25 cellular contexts compared by ENCODE assay signal in the genomic region with DNA sequence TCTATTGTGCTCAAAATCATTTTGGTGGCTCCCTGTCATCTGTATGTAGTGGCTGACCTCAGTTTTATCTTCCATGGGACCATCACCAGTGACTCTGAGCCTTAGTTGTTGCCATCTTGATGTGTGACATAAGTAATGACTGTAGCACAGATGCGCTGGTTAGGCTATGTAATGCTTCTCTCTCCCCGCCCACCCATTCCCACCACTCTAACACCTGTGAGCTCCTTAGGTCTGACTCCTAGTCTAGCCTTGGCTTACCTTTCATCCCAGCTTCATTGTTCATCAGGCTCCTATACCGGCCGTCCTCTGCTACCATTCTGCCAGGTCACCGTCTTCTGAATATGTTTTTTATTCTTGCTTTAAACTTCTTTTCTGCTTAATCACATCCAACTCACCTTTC. TPM values are rescaled to one million over a fixed set of nuclear protein-coding genes. Genes with fewer than 3 reads are reported as not detected.
DNase-seq lines count a peak whose midpoint lies in the region; ATAC-seq, FAIRE-seq and TF ChIP-seq lines count a peak whose summit lies in the region.
"Had no signal": no experiment of that assay in that cellular context is flagged by ENCODE, and none has a peak within 500 bp of the region (broad histone marks: within the 10 kb centered on the region; RNA-seq: fewer than 3 reads in every experiment).

No MANE protein-coding gene starts in this region.

- POLR2A ChIA-PET in MCF 10A (lab: Yijun Ruan, JAX), result interaction anchor here (0.5 to 2.0 kb wide), 3 partner anchors 11 to 120 kb away, joined by 3 to 8 read pairs (median 5); no protein-coding TSS in a partner anchor

- TF ChIP-seq CTCF in MCF 10A (IDR thresholded peaks at IDR 0.05; ENCODE audit: unreplicated experiment), result no peak
- no peak for TF ChIP-seq CTCF in breast epithelium (IDR thresholded peaks at IDR 0.05)
- no peak for TF ChIP-seq CTCF in keratinocyte (optimal IDR thresholded peaks at IDR 0.05 in 1 of 3, IDR thresholded peaks at IDR 0.05 in 1 of 3, conservative IDR thresholded peaks at IDR 0.05 in 1 of 3; ENCODE audit: extremely low read depth in 1 of 3, insufficient read depth in 2 of 3, low read length in 3 of 3)
- TF ChIP-seq CTCF in smooth muscle cell (IDR thresholded peaks at IDR 0.05; ENCODE audit: borderline replicate concordance, insufficient read depth, poor library complexity, severe bottlenecking), result no peak
- TF ChIP-seq CTCF in nephron progenitor cell (IDR thresholded peaks at IDR 0.05), result no peak

- ATAC-seq in activated T-cell treated with anti-CD3 and anti-CD28 coated beads, Interleukin-2, amount 50 U/mL, for 72 hours (replicated peaks in 1 of 2), result no peak
- no peak for ATAC-seq in GM21423 (IDR thresholded peaks at IDR 0.05; ENCODE audit: unreplicated experiment)

- peak; percentile 39 for DNase-seq in MCF 10A (ENCODE audit: unreplicated experiment)
- no peak for DNase-seq in breast epithelium (ENCODE audit: low spot score in 2 of 2)
- peak; percentile 56 for DNase-seq in astrocyte of the hippocampus (ENCODE audit: low read depth, low spot score)
- no peak for DNase-seq in keratinocyte (ENCODE audit: low read depth, low spot score)
- DNase-seq in smooth muscle cell (lab: John Stamatoyannopoulos, UW; ENCODE audit: unreplicated experiment), result no peak
- no peak for DNase-seq in nephron progenitor cell
- DNase-seq in activated T-cell treated with anti-CD3 and anti-CD28 coated beads, Interleukin-2, amount 50 U/mL, for 72 hours, result no peak
- DNase-seq: activated CD4-positive, alpha-beta memory T cell treated with anti-CD3 and anti-CD28 coated beads for 36 hours; activated naive CD4-positive, alpha-beta T cell; amniotic stem cell; effector CD4-positive, alpha-beta T cell; head of caudate nucleus; KG1; NCI-H187 treated with DMSO at 0.1 percent for 48 hours; NCI-H226; PC-3; stimulated activated CD4-positive, alpha-beta T cell treated with anti-CD3 and anti-CD28 coated beads, Interleukin-4, amount 100 ng/mL, for 4 hours; WERI-Rb-1 had no signal

- no peak overlapping the region for H3K4me3 Mint-ChIP-seq in MCF 10A (ENCODE audit: unreplicated experiment)
- no peak overlapping the region for H3K4me3 Mint-ChIP-seq in nephron progenitor cell
- no peak overlapping the region for H3K4me3 Mint-ChIP-seq in activated T-cell treated with anti-CD3 and anti-CD28 coated beads, Interleukin-2, amount 50 U/mL, for 72 hours
- H3K4me3 Mint-ChIP-seq: activated CD4-positive, alpha-beta memory T cell treated with anti-CD3 and anti-CD28 coated beads for 36 hours; central memory CD8-positive, alpha-beta T cell; neural progenitor cell had no signal

- dilution Hi-C loops in keratinocyte (cut with MboI; ENCODE audit: extremely low pct_ligation_motif_present, low sequenced_read_pairs), result no loop called here

- peaks cover 46% of the 10 kb centered on the region for H4K20me1 ChIP-seq in keratinocyte (ENCODE audit: control insufficient read depth, extremely low read depth, insufficient read depth, low read length)
- peaks cover 85% of the 10 kb centered on the region for H4K20me1 ChIP-seq in smooth muscle cell (ENCODE audit: low read depth)

- H3K79me2 ChIP-seq in keratinocyte (ENCODE audit: control insufficient read depth, insufficient read depth, low read length) (peaks cover 100% of the 10 kb centered on the region), smooth muscle cell (ENCODE audit: low read depth) (peaks cover 93% of the 10 kb centered on the region)

- H3K36me3 ChIP-seq in breast epithelium (no peaks in the 10 kb centered on the region), keratinocyte (ENCODE audit: control insufficient read depth in 2 of 2, extremely low read depth in 1 of 2, insufficient read depth in 2 of 2, low read length in 2 of 2) (peaks cover 2 to 13% of the 10 kb centered on the region in 2 experiments), smooth muscle cell (ENCODE audit: low read depth) (no peaks in the 10 kb centered on the region)
- H3K36me3 ChIP-seq: esophagus muscularis mucosa, neural progenitor cell, SJSA1, vagina, WERI-Rb-1 had no signal

- H3K9me3 ChIP-seq in breast epithelium (no peaks in the 10 kb centered on the region), keratinocyte (ENCODE audit: control insufficient read depth, low read depth, low read length) (no peaks in the 10 kb centered on the region), smooth muscle cell (replicated peaks; ENCODE audit: low read depth) (no peaks in the 10 kb centered on the region)
- H3K9me3 ChIP-seq: esophagus muscularis mucosa, SJSA1, vagina had no signal

- H3K9me1 ChIP-seq in keratinocyte (ENCODE audit: control insufficient read depth, extremely low read depth, insufficient read depth, low read length), result peaks cover 6% of the 10 kb centered on the region

- H3K27ac Mint-ChIP-seq in MCF 10A (ENCODE audit: low read depth, unreplicated experiment) (peak overlapping the region; percentile 77), nephron progenitor cell (no peak overlapping the region)
- H3K27ac Mint-ChIP-seq in activated T-cell treated with anti-CD3 and anti-CD28 coated beads, Interleukin-2, amount 50 U/mL, for 72 hours, result no peak overlapping the region
- H3K27ac Mint-ChIP-seq: activated CD4-positive, alpha-beta memory T cell treated with anti-CD3 and anti-CD28 coated beads for 36 hours; neural progenitor cell had no signal

- H3K4me1 ChIP-seq in breast epithelium, result no peaks in the 10 kb centered on the region
- peaks cover 48% of the 10 kb centered on the region for H3K4me1 ChIP-seq in keratinocyte (ENCODE audit: control insufficient read depth, extremely low read depth, insufficient read depth, low read length)
- peaks cover 38% of the 10 kb centered on the region for H3K4me1 ChIP-seq in smooth muscle cell (ENCODE audit: low read depth)

- H3K36me3 Mint-ChIP-seq in MCF 10A (ENCODE audit: insufficient read depth, unreplicated experiment) (peaks cover 18% of the 10 kb centered on the region), nephron progenitor cell (ENCODE audit: low read depth) (peaks cover 28% of the 10 kb centered on the region)
- H3K36me3 Mint-ChIP-seq in activated T-cell treated with anti-CD3 and anti-CD28 coated beads, Interleukin-2, amount 50 U/mL, for 72 hours (ENCODE audit: insufficient read depth in 2 of 2), result no peaks in the 10 kb centered on the region
- H3K36me3 Mint-ChIP-seq: activated CD4-positive, alpha-beta memory T cell treated with anti-CD3 and anti-CD28 coated beads for 36 hours had no signal

- H3K4me1 Mint-ChIP-seq in MCF 10A (ENCODE audit: insufficient read depth, unreplicated experiment) (peaks cover 40% of the 10 kb centered on the region), nephron progenitor cell (peaks cover 46% of the 10 kb centered on the region)
- peaks cover 15% of the 10 kb centered on the region for H3K4me1 Mint-ChIP-seq in activated T-cell treated with anti-CD3 and anti-CD28 coated beads, Interleukin-2, amount 50 U/mL, for 72 hours (ENCODE audit: low read depth)
- H3K4me1 Mint-ChIP-seq: central memory CD8-positive, alpha-beta T cell had no signal

- no peak overlapping the region for H3K27ac ChIP-seq in breast epithelium
- H3K27ac ChIP-seq in keratinocyte (ENCODE audit: control insufficient read depth, insufficient read depth, low read length), result no peak overlapping the region
- peak overlapping the region; percentile 91 for H3K27ac ChIP-seq in smooth muscle cell (ENCODE audit: low read depth)
- H3K27ac ChIP-seq: esophagus muscularis mucosa, neural progenitor cell, SJSA1, vagina, WERI-Rb-1 had no signal

- H3K27me3 Mint-ChIP-seq in MCF 10A (ENCODE audit: insufficient read depth, unreplicated experiment) (no peaks in the 10 kb centered on the region), nephron progenitor cell (ENCODE audit: low read depth, poor library complexity) (no peaks in the 10 kb centered on the region)
- H3K27me3 Mint-ChIP-seq in activated T-cell treated with anti-CD3 and anti-CD28 coated beads, Interleukin-2, amount 50 U/mL, for 72 hours (ENCODE audit: low read depth), result no peaks in the 10 kb centered on the region
- H3K27me3 Mint-ChIP-seq: activated CD4-positive, alpha-beta memory T cell treated with anti-CD3 and anti-CD28 coated beads for 36 hours had no signal

- WGBS in smooth muscle cell (ENCODE audit: low lambda C conversion rate), result 65% methylated on average over 5 of the region's 5 CpGs

- H2AFZ ChIP-seq in keratinocyte (ENCODE audit: control insufficient read depth, low read length) (no peak overlapping the region), smooth muscle cell (ENCODE audit: low read depth) (no peak overlapping the region)
- H2AFZ ChIP-seq: neural progenitor cell had no signal

- no peak overlapping the region for H3K9ac ChIP-seq in keratinocyte (ENCODE audit: control insufficient read depth, extremely low read depth, insufficient read depth, low read length)
- H3K9ac ChIP-seq in smooth muscle cell (ENCODE audit: low read depth), result peak overlapping the region; percentile 74
- H3K9ac ChIP-seq: neural progenitor cell had no signal

- BruUV-seq in MCF 10A (replicated peaks; lab: Mats Ljungman, UMichigan), result no TSS peak

- H3K27me3 ChIP-seq in breast epithelium (no peaks in the 10 kb centered on the region), keratinocyte (ENCODE audit: control insufficient read depth, extremely low read depth, insufficient read depth, low read length) (no peaks in the 10 kb centered on the region), smooth muscle cell (ENCODE audit: low read depth) (no peaks in the 10 kb centered on the region)
- H3K27me3 ChIP-seq: esophagus muscularis mucosa, neural progenitor cell, SJSA1, vagina had no signal

- H3K9me3 Mint-ChIP-seq in MCF 10A (ENCODE audit: unreplicated experiment), result no peaks in the 10 kb centered on the region
- no peaks in the 10 kb centered on the region for H3K9me3 Mint-ChIP-seq in nephron progenitor cell
- no peaks in the 10 kb centered on the region for H3K9me3 Mint-ChIP-seq in activated T-cell treated with anti-CD3 and anti-CD28 coated beads, Interleukin-2, amount 50 U/mL, for 72 hours
- H3K9me3 Mint-ChIP-seq: activated CD4-positive, alpha-beta memory T cell treated with anti-CD3 and anti-CD28 coated beads for 36 hours; central memory CD8-positive, alpha-beta T cell had no signal

- H3K4me2 ChIP-seq in keratinocyte (ENCODE audit: control insufficient read depth, extremely low read depth, insufficient read depth, low read depth, low read length) (peak overlapping the region; percentile 2), smooth muscle cell (peak overlapping the region; percentile 76)
- H3K4me2 ChIP-seq: neural progenitor cell had no signal

- intact Hi-C loops in MCF 10A (cut with micrococcal nuclease), result no loop called here
- intact Hi-C loops in breast epithelium (cut with DNase I; ENCODE audit: low total_unique reads), result no loop called here

- no peak for TF ChIP-seq POLR2A in breast epithelium (IDR thresholded peaks at IDR 0.05)

- peaks cover 30% of the 10 kb centered on the region for H3F3A ChIP-seq in smooth muscle cell (ENCODE audit: low read depth)

- CTCF ChIA-PET in MCF 10A (lab: Yijun Ruan, JAX), result interaction anchor here (0.6 kb wide), 2 partner anchors 127 to 243 kb away, joined by 3 to 4 read pairs; no protein-coding TSS in a partner anchor

- no peak overlapping the region for H3K4me3 ChIP-seq in breast epithelium
- H3K4me3 ChIP-seq in keratinocyte (ENCODE audit: control insufficient read depth in 2 of 3, extremely low read depth in 1 of 3, insufficient read depth in 2 of 3, low read depth in 1 of 3, low read length in 3 of 3), result no peak overlapping the region
- H3K4me3 ChIP-seq in smooth muscle cell, result no peak overlapping the region
- H3K4me3 ChIP-seq: esophagus muscularis mucosa, neural progenitor cell, SJSA1, vagina had no signal

- FAIRE-seq in keratinocyte (lab: Jason Lieb, UNC), result peak; percentile 82
- FAIRE-seq: GM18507 had no signal

RNA-seq across cellular contexts. Expression of a gene that starts 17.2 kb away (rescaled TPM):
- total RNA-seq in MCF 10A (2022) (204 and 241 TPM in 2 replicates), breast epithelium (10 to 100 TPM; 34.1 to 73.9 (median 63.9) TPM), smooth muscle cell (133 and 146 TPM in 2 replicates)
- polyA plus RNA-seq in keratinocyte (178 to 277 TPM (median 204 TPM) in 3 replicates), smooth muscle cell (58.8 and 69.1 TPM in 2 replicates)
- polyA plus RNA-seq in keratinocyte (2011; ENCODE audit: low read depth), result 98.6 TPM
- polyA plus RNA-seq in keratinocyte (2011; cell fraction: cytosol; rRNA removed), result 119 and 264 TPM in 2 replicates
- 200 and 258 TPM in 2 replicates for polyA plus RNA-seq in keratinocyte (2011; cell fraction: nucleus; rRNA removed)
- polyA plus RNA-seq in keratinocyte (2012; ENCODE audit: low replicate concordance), result 82.0 and 167 TPM in 2 replicates
- polyA minus RNA-seq in keratinocyte, result 89.3 to 345 TPM (median 245 TPM) in 3 replicates
- polyA minus RNA-seq in keratinocyte (2011; cell fraction: cytosol; rRNA and poly(A)+ RNA removed), result 288 TPM
- polyA minus RNA-seq in keratinocyte (2011; cell fraction: nucleus; rRNA and poly(A)+ RNA removed), result 261 and 560 TPM in 2 replicates
- 10 to 100 TPM; 24.4 to 37.5 TPM for total RNA-seq in activated T-cell treated with anti-CD3 and anti-CD28 coated beads, Interleukin-2, amount 50 U/mL, for 72 hours

Comparison
In these comparisons a context has a peak if more than half of its experiments do, and no peak if none do; other contexts are left out.
1. DNase-seq: peak in MCF 10A (single experiment) and astrocyte of the hippocampus (single experiment); none in breast epithelium (0 of 2), keratinocyte (single experiment), smooth muscle cell (single experiment), nephron progenitor cell (single experiment) and activated T-cell treated with anti-CD3 and anti-CD28 coated beads, Interleukin-2, amount 50 U/mL, for 72 hours (0 of 2).